ENCODE assay signal across 8 cellular contexts in the genomic region with DNA sequence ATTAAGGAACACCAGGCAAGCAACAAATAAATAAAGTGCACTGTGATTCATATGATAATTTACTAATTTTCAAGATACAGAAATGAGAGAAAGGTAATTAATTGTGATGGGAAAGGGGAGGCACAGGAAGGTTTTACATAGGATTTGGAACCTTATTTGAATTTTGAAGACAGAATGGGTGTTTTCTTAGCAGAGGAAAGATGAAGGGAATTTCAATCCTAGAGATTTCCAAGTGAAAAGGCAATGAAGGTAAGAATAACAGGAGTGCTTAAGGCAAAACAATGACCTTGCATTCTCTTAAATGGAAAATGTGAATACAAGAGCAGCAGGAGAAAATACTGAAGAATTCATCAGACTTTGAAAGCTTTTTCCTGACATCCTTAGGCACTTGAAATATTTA.
DNase-seq lines count a peak whose midpoint lies in the region; ATAC-seq, FAIRE-seq and TF ChIP-seq lines count a peak whose summit lies in the region.
"Not testable (repeated sequence)": the region's sequence is repeated elsewhere in the genome, so short reads cannot be mapped to it uniquely, and the experiment has no call there.

No MANE protein-coding gene starts in this region.

- H3K36me3 Mint-ChIP-seq in GM23338 (ENCODE audit: low read depth) = peaks cover 25% of the 10 kb centered on the region
- peaks cover 20 to 27% (median 23%) of the 10 kb centered on the region in 3 experiments for H3K36me3 Mint-ChIP-seq in H9 (ENCODE audit: insufficient read depth in 1 of 3, low read depth in 3 of 3)
- peaks cover 13% of the 10 kb centered on the region for H3K36me3 Mint-ChIP-seq in WTC11
- H3K36me3 Mint-ChIP-seq in endodermal cell (ENCODE audit: low read depth) = not testable (repeated sequence)

- CTCF ChIA-PET in WTC11 (lab: Charles Lee) = not testable (repeated sequence)

- not testable (repeated sequence) for H2BK20ac ChIP-seq in H9 (ENCODE audit: low read depth, low read length, poor library complexity, severe bottlenecking)

- H3K23me2 ChIP-seq in H9 (ENCODE audit: insufficient read length, low read depth, low read length, poor library complexity, severe bottlenecking) = not testable (repeated sequence)

- not testable (repeated sequence) for H3K27me3 Mint-ChIP-seq in GM23338 (ENCODE audit: insufficient read depth, low read depth, poor library complexity); H9 (ENCODE audit: low read depth); WTC11 (ENCODE audit: low read depth); endodermal cell (ENCODE audit: insufficient read depth)

- not testable (repeated sequence) for H3K4me1 ChIP-seq in GM23338 (ENCODE audit: insufficient read depth); H9 (ENCODE audit: insufficient read depth, low read length); HUES64 (ENCODE audit: insufficient read depth, low read length); endodermal cell (ENCODE audit: control insufficient read depth, insufficient read depth, low read length); kidney (ENCODE audit: control insufficient read depth in 1 of 2, insufficient read depth in 1 of 2, low read depth in 1 of 2, low read length in 2 of 2); pancreas

- not testable (repeated sequence) for H3F3A ChIP-seq in GM23338 (replicated peaks; ENCODE audit: low read depth)

- H3T11ph ChIP-seq in H9 (ENCODE audit: low read length) = not testable (repeated sequence)

- intact Hi-C loops in kidney (cut with DNase I); pancreas (cut with DNase I): not testable (repeated sequence)

- not testable (repeated sequence) for H4K20me1 ChIP-seq in GM23338 (replicated peaks; ENCODE audit: insufficient read depth); H9 (ENCODE audit: control insufficient read depth, insufficient read depth, insufficient read length)

- not testable (repeated sequence) for H3K14ac ChIP-seq in H9 (ENCODE audit: insufficient read depth, low read length)

- not testable (repeated sequence) for H3K56ac ChIP-seq in H9 (ENCODE audit: insufficient read length, low read depth, low read length)

- not testable (repeated sequence) for H4K91ac ChIP-seq in H9 (ENCODE audit: insufficient read length, low read depth, low read length)

- not testable (repeated sequence) for H3K4me1 Mint-ChIP-seq in GM23338, endodermal cell
- H3K4me1 Mint-ChIP-seq in H9 (peaks cover 9 to 16% of the 10 kb centered on the region in 2 experiments), WTC11 (peaks cover 11% of the 10 kb centered on the region)

- POLR2A ChIA-PET in WTC11 (lab: Charles Lee) = not testable (repeated sequence)

- H3K79me1 ChIP-seq in H9 (ENCODE audit: insufficient read depth, low read depth, low read length, poor library complexity, severe bottlenecking) = not testable (repeated sequence)

- H3K18ac ChIP-seq in H9 (ENCODE audit: insufficient read length, low read depth, low read length) = not testable (repeated sequence)

- H4K8ac ChIP-seq in H9 (replicated peaks; ENCODE audit: insufficient read length, low read depth, low read length) = not testable (repeated sequence)

- H3K36me3 ChIP-seq in GM23338 (ENCODE audit: insufficient read depth); HUES64 (ENCODE audit: insufficient read depth, low read length); endodermal cell (ENCODE audit: control insufficient read depth, insufficient read depth, low read length); kidney (ENCODE audit: control insufficient read depth in 1 of 2, insufficient read depth in 2 of 2, low read length in 2 of 2); pancreas: not testable (repeated sequence)

- H3K4me3 Mint-ChIP-seq in GM23338 (peak overlapping the region; percentile 46; the same call in 2 of the 3 replicates), H9 (peak overlapping the region in 1 of 2 experiments; percentile 9; a peak in 2 of 5 replicates), WTC11 (peak overlapping the region; percentile 41)
- H3K4me3 Mint-ChIP-seq in endodermal cell = not testable (repeated sequence)

- not testable (repeated sequence) for H4K5ac ChIP-seq in H9 (ENCODE audit: insufficient read length, low read depth, low read length)

- FAIRE-seq in kidney (lab: Jason Lieb, UNC) (peak; percentile 46), pancreas (lab: Jason Lieb, UNC) (peak; percentile 83)

- TF ChIP-seq CTCF in GM23338 (conservative IDR thresholded peaks at IDR 0.05; ENCODE audit: low read depth in 2 of 2); H9 (conservative IDR thresholded peaks at IDR 0.05); WTC11 (IDR thresholded peaks at IDR 0.05); endodermal cell (conservative IDR thresholded peaks at IDR 0.05); kidney (IDR thresholded peaks at IDR 0.05; ENCODE audit: borderline replicate concordance, extremely low read depth, insufficient read depth); pancreas (IDR thresholded peaks at IDR 0.05): not testable (repeated sequence)

- not testable (repeated sequence) for H3K23ac ChIP-seq in H9 (ENCODE audit: insufficient read length, low read depth, low read length)

- H3K27me3 ChIP-seq in GM23338 (ENCODE audit: insufficient read depth); H9 (ENCODE audit: insufficient read depth, low read length); HUES64 (ENCODE audit: insufficient read depth, low read length); endodermal cell (ENCODE audit: control insufficient read depth, insufficient read depth, low read length, poor library complexity, severe bottlenecking); pancreas: not testable (repeated sequence)

- H3K4me3 ChIP-seq in GM23338 = peak overlapping the region; percentile 34; the same call in 1 of the 2 replicates
- not testable (repeated sequence) for H3K4me3 ChIP-seq in HUES64 (ENCODE audit: low read length); endodermal cell (ENCODE audit: low read length); kidney (ENCODE audit: low read length in 2 of 2); pancreas

- peak overlapping the region; percentile 34; the same call in 1 of the 2 replicates for H3K4me2 ChIP-seq in GM23338
- not testable (repeated sequence) for H3K4me2 ChIP-seq in H9 (ENCODE audit: insufficient read depth, insufficient read length, low read length)

- not testable (repeated sequence) for H2AFZ ChIP-seq in GM23338; H9 (ENCODE audit: low read length)

- H2AK5ac ChIP-seq in H9 (ENCODE audit: insufficient read length, low read length) = not testable (repeated sequence)

- H3K27ac Mint-ChIP-seq in GM23338 (peak overlapping the region; percentile 90; the same call in 1 of the 2 replicates), H9 (peak overlapping the region; percentile 71 to 99 (median 86); a peak in 6 of 7 replicates), WTC11 (peak overlapping the region; percentile 70), endodermal cell (peak overlapping the region; percentile 77)

- H2BK120ac ChIP-seq in H9 (ENCODE audit: low read depth, low read length, poor library complexity, severe bottlenecking) = not testable (repeated sequence)

- not testable (repeated sequence) for H3K9me3 ChIP-seq in H9 (ENCODE audit: control insufficient read depth, low read depth, low read length); HUES64 (ENCODE audit: insufficient read depth, low read depth, low read length); endodermal cell (ENCODE audit: control insufficient read depth, low read length); kidney (ENCODE audit: control insufficient read depth in 1 of 2, low read length in 2 of 2); pancreas

- not testable (repeated sequence) for H2BK5ac ChIP-seq in H9 (ENCODE audit: insufficient read length, low read length)

- H3K9me2 ChIP-seq in GM23338 (ENCODE audit: insufficient read depth) = not testable (repeated sequence)

- H2BK15ac ChIP-seq in H9 (ENCODE audit: low read depth, low read length) = not testable (repeated sequence)

- H3K79me2 ChIP-seq in GM23338 (replicated peaks; ENCODE audit: insufficient read depth); H9 (ENCODE audit: insufficient read depth, low read length): not testable (repeated sequence)

- peaks cover 14% of the 10 kb centered on the region; the same call in 2 of the 3 replicates for H3K9me3 Mint-ChIP-seq in GM23338
- H3K9me3 Mint-ChIP-seq in H9 = peaks cover 22 to 24% of the 10 kb centered on the region in 2 experiments
- H3K9me3 Mint-ChIP-seq in WTC11 = not testable (repeated sequence)
- peaks cover 20% of the 10 kb centered on the region for H3K9me3 Mint-ChIP-seq in endodermal cell

- H3K4ac ChIP-seq in H9 (ENCODE audit: low read depth, low read length) = not testable (repeated sequence)

- peak overlapping the region; percentile 91 for H3K27ac ChIP-seq in GM23338 (ENCODE audit: low read depth)
- not testable (repeated sequence) for H3K27ac ChIP-seq in H9 (ENCODE audit: insufficient read length, low read depth, low read length); endodermal cell (ENCODE audit: low read depth, low read length); kidney (ENCODE audit: low read depth in 2 of 2, low read length in 2 of 2); pancreas
- peak overlapping the region; percentile 79; the same call in 1 of the 2 replicates for H3K27ac ChIP-seq in HUES64 (ENCODE audit: low read depth, low read length)

- not testable (repeated sequence) for H2BK12ac ChIP-seq in H9 (ENCODE audit: insufficient read length, low read depth, low read length)

- peak; percentile 75 for ATAC-seq in GM23338
- ATAC-seq in WTC11 = peak; percentile 78
- ATAC-seq in pancreas = not testable (repeated sequence)

- DNase-seq in GM23338 (ENCODE audit: low spot score) (peak; percentile 28), iPS DF 19.7 (ENCODE audit: low read depth, low spot score) (peak; percentile 20)
- not testable (repeated sequence) for DNase-seq in H9; WTC11 (ENCODE audit: low spot score); endodermal cell; kidney; pancreas

- H3K9ac ChIP-seq in H9 (ENCODE audit: extremely low read depth, insufficient read length, low read length); HUES64 (ENCODE audit: low read depth, low read length); endodermal cell (ENCODE audit: extremely low read depth, low read length, poor library complexity, severe bottlenecking); kidney (ENCODE audit: low read length in 2 of 2): not testable (repeated sequence)
